Comparison of ENCODE assay signal across 27 cellular contexts in the genomic region with DNA sequence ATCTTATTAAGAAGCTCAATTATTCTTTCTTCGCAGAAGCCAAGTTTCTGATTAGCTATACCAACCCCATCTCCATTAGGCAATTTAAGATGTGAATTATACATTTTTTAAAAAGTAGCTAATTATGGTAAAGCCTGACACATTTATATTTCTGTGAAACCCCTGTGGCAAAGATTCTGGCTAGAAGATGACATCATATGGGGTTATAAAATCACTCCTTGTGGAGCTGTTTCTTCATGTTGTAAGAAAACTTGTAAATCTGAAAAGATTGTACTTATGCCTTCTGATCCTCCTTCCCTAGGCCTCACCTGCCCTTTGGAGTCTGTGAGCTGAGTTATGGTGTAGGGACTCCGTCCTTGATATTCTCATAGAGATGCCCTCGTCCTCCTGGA.
DNase-seq lines count a peak whose midpoint lies in the region; ATAC-seq and TF ChIP-seq lines count a peak whose summit lies in the region.
"Had no signal": no experiment of that assay in that cellular context is flagged by ENCODE, and none has a peak within 500 bp of the region (broad histone marks: within the 10 kb centered on the region; RNA-seq: fewer than 3 reads in every experiment).

No MANE protein-coding gene starts in this region.

- no peak overlapping the region for H3K27ac ChIP-seq in CD4-positive, alpha-beta memory T cell (ENCODE audit: low read depth, low read length)
- H3K27ac ChIP-seq in HEK293 (ENCODE audit: extremely low read depth, low read depth, low read length) = no peak overlapping the region
- no peak overlapping the region for H3K27ac ChIP-seq in prostate gland
- H3K27ac ChIP-seq: esophagus muscularis mucosa, suprapubic skin, upper lobe of right lung, VCaP had no signal

- CTCF ChIA-PET in CD4-positive, alpha-beta memory T cell (lab: Charles Lee; ENCODE audit: partially characterized antibody) = interaction anchor here (0.7 to 1.1 kb wide), 3 partner anchors 75 to 153 kb away, joined by 3 to 5 read pairs (median 3); no protein-coding TSS in a partner anchor
- CTCF ChIA-PET in HEK293 (lab: Yijun Ruan, JAX) = interaction anchor here (0.6 to 1.6 kb wide), 3 partner anchors 49 to 654 kb away, joined by 3 to 6 read pairs (median 4); no protein-coding TSS in a partner anchor

- peak overlapping the region in 4 of 7 donors; percentile 33 to 70 (median 54) for H3K27ac Mint-ChIP-seq in CD4-positive, alpha-beta memory T cell
- H3K27ac Mint-ChIP-seq in brain (peak overlapping the region in 4 of 5 experiments; percentile 20 to 79 (median 72)), nephron (peak overlapping the region in 2 of 3 experiments; percentile 5 to 71)
- H3K27ac Mint-ChIP-seq: activated CD4-positive, alpha-beta T cell treated with anti-CD3 and anti-CD28 coated beads, Interleukin-2, amount 10 ng/mL, durations not matched to agents 7 days and 5 days had no signal

- no peak for TF ChIP-seq CTCF in HEK293 (tag by site-specific recombination; IDR thresholded peaks at IDR 0.05)
- no peak for TF ChIP-seq CTCF in brain (conservative IDR thresholded peaks at IDR 0.05)
- no peak for TF ChIP-seq CTCF in nephron (IDR thresholded peaks at IDR 0.05; ENCODE audit: unreplicated experiment in 3 of 3)
- TF ChIP-seq CTCF in prostate gland (IDR thresholded peaks at IDR 0.05) = no peak

- no peaks in the 10 kb centered on the region for H3K27me3 Mint-ChIP-seq in CD4-positive, alpha-beta memory T cell
- H3K27me3 Mint-ChIP-seq in brain (peaks cover 3% of the 10 kb centered on the region), nephron (ENCODE audit: low read depth) (no peaks in the 10 kb centered on the region)
- H3K27me3 Mint-ChIP-seq: activated CD4-positive, alpha-beta T cell treated with anti-CD3 and anti-CD28 coated beads, Interleukin-2, amount 10 ng/mL, durations not matched to agents 7 days and 5 days; dendritic cell treated with granulocyte-macrophage colony-stimulating factor and Interleukin-4, amounts not matched to agents 40 ng/mL and 50 ng/mL, for 4 days; naive thymus-derived CD4-positive, alpha-beta T cell had no signal

- intact Hi-C loops in CD4-positive, alpha-beta memory T cell (cut with micrococcal nuclease) = no loop called here
- intact Hi-C loops in prostate gland (cut with DNase I) = no loop called here

- peaks cover 9 to 24% of the 10 kb centered on the region in 2 donors for H3K36me3 Mint-ChIP-seq in CD4-positive, alpha-beta memory T cell
- H3K36me3 Mint-ChIP-seq in brain (peaks cover 18% of the 10 kb centered on the region), nephron (ENCODE audit: low read depth) (peaks cover 8% of the 10 kb centered on the region)

- H3K9me3 ChIP-seq in CD4-positive, alpha-beta memory T cell (ENCODE audit: control insufficient read depth in 1 of 2, low read length in 2 of 2) = no peaks in the 10 kb centered on the region
- H3K9me3 ChIP-seq in HEK293 (ENCODE audit: control insufficient read depth, insufficient read depth, low read depth, low read length) (no peaks in the 10 kb centered on the region), prostate gland (no peaks in the 10 kb centered on the region)
- H3K9me3 ChIP-seq: esophagus muscularis mucosa, suprapubic skin, upper lobe of right lung had no signal

- H3K4me3 ChIP-seq in CD4-positive, alpha-beta memory T cell (ENCODE audit: low read length in 2 of 2) = no peak overlapping the region
- H3K4me3 ChIP-seq in HEK293 (ENCODE audit: low read depth, low read length) (no peak overlapping the region), prostate gland (no peak overlapping the region)
- H3K4me3 ChIP-seq: esophagus muscularis mucosa, suprapubic skin, upper lobe of right lung had no signal

- POLR2A ChIA-PET in CD4-positive, alpha-beta memory T cell (lab: Charles Lee; ENCODE audit: partially characterized antibody) = interaction anchor here (0.7 to 1.0 kb wide), 3 partner anchors 26 to 78 kb away, joined by 3 to 4 read pairs (median 3); a partner anchor contains a TSS
- POLR2A ChIA-PET in HEK293 (lab: Yijun Ruan, JAX) = no interaction called here

- peaks cover 57 to 91% (median 83%) of the 10 kb centered on the region in 4 donors for H3K4me1 Mint-ChIP-seq in CD4-positive, alpha-beta memory T cell
- peaks cover 41% of the 10 kb centered on the region for H3K4me1 Mint-ChIP-seq in brain
- H3K4me1 Mint-ChIP-seq in nephron = peaks cover 53% of the 10 kb centered on the region

- 89% methylated on average over 3 of the region's 3 CpGs for WGBS in prostate gland

- TF ChIP-seq POLR2A in prostate gland (IDR thresholded peaks at IDR 0.05) = no peak

- no peaks in the 10 kb centered on the region for H3K36me3 ChIP-seq in CD4-positive, alpha-beta memory T cell (ENCODE audit: insufficient read depth, low read length)
- H3K36me3 ChIP-seq in HEK293 (ENCODE audit: control insufficient read depth in 2 of 2, insufficient read depth in 1 of 2, low read length in 2 of 2) (no peaks in the 10 kb centered on the region), prostate gland (no peaks in the 10 kb centered on the region)
- H3K36me3 ChIP-seq: esophagus muscularis mucosa, suprapubic skin, upper lobe of right lung had no signal

- peaks cover 53% of the 10 kb centered on the region for H3K4me1 ChIP-seq in CD4-positive, alpha-beta memory T cell (ENCODE audit: insufficient read depth, low read length)
- no peaks in the 10 kb centered on the region for H3K4me1 ChIP-seq in HEK293 (ENCODE audit: control insufficient read depth, insufficient read depth, low read length)
- no peaks in the 10 kb centered on the region for H3K4me1 ChIP-seq in prostate gland (replicated peaks)
- H3K4me1 ChIP-seq: esophagus muscularis mucosa had no signal

- peaks cover 0 to 2% (median 0%) of the 10 kb centered on the region in 8 donors for H3K9me3 Mint-ChIP-seq in CD4-positive, alpha-beta memory T cell
- peaks cover 0 to 6% (median 3%) of the 10 kb centered on the region in 5 experiments for H3K9me3 Mint-ChIP-seq in brain
- H3K9me3 Mint-ChIP-seq in nephron = no peaks in the 10 kb centered on the region

- no peak for DNase-seq in CD4-positive, alpha-beta memory T cell
- DNase-seq in HUDEP-2 (lab: John Stamatoyannopoulos, UW; ENCODE audit: unreplicated experiment in 76 of 76) (no peak), prostate gland (ENCODE audit: low spot score) (no peak)
- DNase-seq: activated CD4-positive, alpha-beta T cell treated with anti-CD3 and anti-CD28 coated beads, Interleukin-2, amount 10 ng/mL, durations not matched to agents 7 days and 5 days; activated naive CD4-positive, alpha-beta T cell treated with Interleukin-2 at 50 U/mL for 16 hours; central memory CD4-positive, alpha-beta T cell; DMS79; head of caudate nucleus; naive thymus-derived CD4-positive, alpha-beta T cell; NCI-H146; NCI-H345; NCI-H69; Right ventricle myocardium superior; stimulated activated CD4-positive, alpha-beta T cell treated with anti-CD3 and anti-CD28 coated beads, Interleukin-15, amount 100 ng/mL, for 24 hours; stimulated activated naive CD4-positive, alpha-beta T cell treated with Interleukin-2 at 50 U/mL for 16 hours; T-helper 9 cell; upper lobe of right lung had no signal

- no peaks in the 10 kb centered on the region for H3K27me3 ChIP-seq in CD4-positive, alpha-beta memory T cell (ENCODE audit: insufficient read depth, low read length)
- no peaks in the 10 kb centered on the region for H3K27me3 ChIP-seq in prostate gland (replicated peaks; ENCODE audit: insufficient read depth)
- H3K27me3 ChIP-seq: esophagus muscularis mucosa, suprapubic skin, upper lobe of right lung had no signal

- H3K4me3 Mint-ChIP-seq in CD4-positive, alpha-beta memory T cell = no peak overlapping the region
- no peak overlapping the region for H3K4me3 Mint-ChIP-seq in brain
- H3K4me3 Mint-ChIP-seq in nephron = no peak overlapping the region
- H3K4me3 Mint-ChIP-seq: activated CD4-positive, alpha-beta T cell treated with anti-CD3 and anti-CD28 coated beads, Interleukin-2, amount 10 ng/mL, durations not matched to agents 7 days and 5 days; dendritic cell treated with granulocyte-macrophage colony-stimulating factor and Interleukin-4, amounts not matched to agents 40 ng/mL and 50 ng/mL, for 4 days had no signal

- no peak for ATAC-seq in HG02571 (IDR thresholded peaks at IDR 0.05; ENCODE audit: unreplicated experiment)
- ATAC-seq in GM21447 (IDR thresholded peaks at IDR 0.05; ENCODE audit: unreplicated experiment) = no peak
- ATAC-seq: naive thymus-derived CD4-positive, alpha-beta T cell; Panc1; upper lobe of right lung had no signal

TF ChIP-seq in HEK293, 187 proteins besides CTCF, POLR2A, EP300 and RAD21:
- TF ChIP-seq, protein P1, sequence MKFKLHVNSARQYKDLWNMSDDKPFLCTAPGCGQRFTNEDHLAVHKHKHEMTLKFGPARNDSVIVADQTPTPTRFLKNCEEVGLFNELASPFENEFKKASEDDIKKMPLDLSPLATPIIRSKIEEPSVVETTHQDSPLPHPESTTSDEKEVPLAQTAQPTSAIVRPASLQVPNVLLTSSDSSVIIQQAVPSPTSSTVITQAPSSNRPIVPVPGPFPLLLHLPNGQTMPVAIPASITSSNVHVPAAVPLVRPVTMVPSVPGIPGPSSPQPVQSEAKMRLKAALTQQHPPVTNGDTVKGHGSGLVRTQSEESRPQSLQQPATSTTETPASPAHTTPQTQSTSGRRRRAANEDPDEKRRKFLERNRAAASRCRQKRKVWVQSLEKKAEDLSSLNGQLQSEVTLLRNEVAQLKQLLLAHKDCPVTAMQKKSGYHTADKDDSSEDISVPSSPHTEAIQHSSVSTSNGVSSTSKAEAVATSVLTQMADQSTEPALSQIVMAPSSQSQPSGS (tag by site-specific recombination; IDR thresholded peaks at IDR 0.05; ENCODE audit: low read depth) = peak; percentile 77
- TF ChIP-seq, protein P2, sequence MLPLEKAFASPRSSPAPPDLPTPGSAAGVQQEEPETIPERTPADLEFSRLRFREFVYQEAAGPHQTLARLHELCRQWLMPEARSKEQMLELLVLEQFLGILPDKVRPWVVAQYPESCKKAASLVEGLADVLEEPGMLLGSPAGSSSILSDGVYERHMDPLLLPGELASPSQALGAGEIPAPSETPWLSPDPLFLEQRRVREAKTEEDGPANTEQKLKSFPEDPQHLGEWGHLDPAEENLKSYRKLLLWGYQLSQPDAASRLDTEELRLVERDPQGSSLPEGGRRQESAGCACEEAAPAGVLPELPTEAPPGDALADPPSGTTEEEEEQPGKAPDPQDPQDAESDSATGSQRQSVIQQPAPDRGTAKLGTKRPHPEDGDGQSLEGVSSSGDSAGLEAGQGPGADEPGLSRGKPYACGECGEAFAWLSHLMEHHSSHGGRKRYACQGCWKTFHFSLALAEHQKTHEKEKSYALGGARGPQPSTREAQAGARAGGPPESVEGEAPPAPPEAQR (tag by site-specific recombination; IDR thresholded peaks at IDR 0.05) = no peak
